In the genomic region with DNA sequence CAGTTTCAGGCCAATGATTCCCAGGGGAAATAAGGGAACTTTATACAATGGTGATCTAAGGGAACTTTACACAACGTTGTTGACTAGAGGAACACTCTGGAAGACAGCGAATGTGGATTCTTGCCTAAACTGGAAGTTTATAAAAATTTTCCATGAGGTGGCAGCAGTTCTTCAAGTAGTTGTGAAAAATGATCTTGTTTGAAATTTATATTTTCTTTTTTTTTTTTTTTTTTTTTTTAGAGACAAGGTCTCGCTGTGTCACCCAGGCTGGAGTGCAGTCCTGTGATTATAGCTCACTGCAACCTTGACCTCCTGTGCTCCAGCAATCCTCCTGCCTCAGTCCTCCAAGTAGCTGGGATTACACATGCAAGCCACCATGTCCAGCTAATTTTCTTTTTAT, we compare ENCODE assay signal across 9 cellular contexts. TPM values are rescaled to one million over a fixed set of nuclear protein-coding genes. Genes with fewer than 3 reads are reported as not detected.
DNase-seq lines count a peak whose midpoint lies in the region; ATAC-seq and TF ChIP-seq lines count a peak whose summit lies in the region.
"Had no signal": no experiment of that assay in that cellular context is flagged by ENCODE, and none has a peak within 500 bp of the region (broad histone marks: within the 10 kb centered on the region; RNA-seq: fewer than 3 reads in every experiment).

No MANE protein-coding gene starts in this region.

- H4K20me1 ChIP-seq in DOHH2 (ENCODE audit: control insufficient read depth, insufficient read depth, low read depth, low read length) = no peaks in the 10 kb centered on the region
- H4K20me1 ChIP-seq in OCI-LY3 (ENCODE audit: insufficient read depth, low read length) = no peaks in the 10 kb centered on the region

- H3K23ac ChIP-seq in trophoblast cell (ENCODE audit: low read length) = no peak overlapping the region

- H3K4me3 Mint-ChIP-seq in stimulated activated naive CD8-positive, alpha-beta T cell treated with anti-CD3 and anti-CD28 coated beads, Interleukin-15, amount 100 ng/mL, for 72 hours = no peak overlapping the region

- H3K9ac ChIP-seq in OCI-LY3 (ENCODE audit: low read length) (no peak overlapping the region), trophoblast cell (ENCODE audit: low read length) (no peak overlapping the region)

- no peaks in the 10 kb centered on the region; the same call in 1 of the 2 replicates for H3F3A ChIP-seq in DOHH2 (ENCODE audit: control insufficient read depth, insufficient read depth)

- no peak overlapping the region for H4K12ac ChIP-seq in trophoblast cell (ENCODE audit: low read depth, low read length)

- peak; percentile 91 for DNase-seq in fibroblast of gingiva (ENCODE audit: low read depth)
- peak; percentile 21 to 43 for DNase-seq in trophoblast cell
- no peak for DNase-seq in foreskin melanocyte
- DNase-seq in stimulated activated naive CD4-positive, alpha-beta T cell treated with Interleukin-2 at 50 U/mL for 16 hours (lab: John Stamatoyannopoulos, UW) = no peak
- DNase-seq in stimulated activated naive CD8-positive, alpha-beta T cell treated with anti-CD3 and anti-CD28 coated beads, Interleukin-15, amount 100 ng/mL, for 72 hours = no peak

- no peak overlapping the region for H3K27ac Mint-ChIP-seq in stimulated activated naive CD8-positive, alpha-beta T cell treated with anti-CD3 and anti-CD28 coated beads, Interleukin-15, amount 100 ng/mL, for 72 hours

- H3K9me3 ChIP-seq in DOHH2 (ENCODE audit: control insufficient read depth, insufficient read depth, low read length) = no peaks in the 10 kb centered on the region
- no peaks in the 10 kb centered on the region for H3K9me3 ChIP-seq in OCI-LY3 (ENCODE audit: insufficient read depth, low read length)
- peaks cover 2% of the 10 kb centered on the region for H3K9me3 ChIP-seq in trophoblast cell (ENCODE audit: insufficient read depth, low read depth, low read length)

- no peak for ATAC-seq in HG03108 (IDR thresholded peaks at IDR 0.05; ENCODE audit: unreplicated experiment)
- no peak for ATAC-seq in stimulated activated naive CD8-positive, alpha-beta T cell treated with anti-CD3 and anti-CD28 coated beads, Interleukin-15, amount 100 ng/mL, for 72 hours

- H4K91ac ChIP-seq in trophoblast cell (ENCODE audit: low read depth, low read length) = no peak overlapping the region

- no peak overlapping the region for H2BK5ac ChIP-seq in trophoblast cell (ENCODE audit: low read depth, low read length, poor library complexity)

- H3K9me3 Mint-ChIP-seq in stimulated activated naive CD8-positive, alpha-beta T cell treated with anti-CD3 and anti-CD28 coated beads, Interleukin-15, amount 100 ng/mL, for 72 hours = no peaks in the 10 kb centered on the region

- no peak overlapping the region for H4K8ac ChIP-seq in trophoblast cell (ENCODE audit: low read depth, low read length)

- H3K18ac ChIP-seq in trophoblast cell (ENCODE audit: low read length) = no peak overlapping the region

- no peaks in the 10 kb centered on the region for H3K79me1 ChIP-seq in trophoblast cell (ENCODE audit: low read length)

- no peak overlapping the region for H3K14ac ChIP-seq in trophoblast cell (ENCODE audit: low read length)

- H3K4me1 Mint-ChIP-seq in stimulated activated naive CD8-positive, alpha-beta T cell treated with anti-CD3 and anti-CD28 coated beads, Interleukin-15, amount 100 ng/mL, for 72 hours = peaks cover 12% of the 10 kb centered on the region

- H2AFZ ChIP-seq in OCI-LY3 (ENCODE audit: low read depth, low read length) (no peak overlapping the region), trophoblast cell (ENCODE audit: insufficient read depth, low read length, poor library complexity) (no peak overlapping the region)

- H3K27me3 ChIP-seq in DOHH2 (ENCODE audit: control insufficient read depth, low read length) (no peaks in the 10 kb centered on the region), OCI-LY3 (ENCODE audit: low read depth, low read length) (no peaks in the 10 kb centered on the region), trophoblast cell (ENCODE audit: insufficient read depth, low read length) (no peaks in the 10 kb centered on the region)

- no peak overlapping the region for H3K4ac ChIP-seq in trophoblast cell (ENCODE audit: low read depth, low read length)

- no peaks in the 10 kb centered on the region for H3K36me3 ChIP-seq in DOHH2 (ENCODE audit: control insufficient read depth, low read length)
- H3K36me3 ChIP-seq in OCI-LY3 (replicated peaks; ENCODE audit: low read depth, low read length) = no peaks in the 10 kb centered on the region
- no peaks in the 10 kb centered on the region for H3K36me3 ChIP-seq in trophoblast cell (ENCODE audit: control insufficient read depth in 1 of 2, insufficient read depth in 2 of 2, low read length in 2 of 2)

- H2AK5ac ChIP-seq in trophoblast cell (ENCODE audit: low read length) = no peak overlapping the region

- H2BK12ac ChIP-seq in trophoblast cell (ENCODE audit: low read length) = no peak overlapping the region

- no peaks in the 10 kb centered on the region for H3K27me3 Mint-ChIP-seq in stimulated activated naive CD8-positive, alpha-beta T cell treated with anti-CD3 and anti-CD28 coated beads, Interleukin-15, amount 100 ng/mL, for 72 hours

- H2BK120ac ChIP-seq in trophoblast cell (ENCODE audit: insufficient read depth, low read length, poor library complexity) = no peak overlapping the region

- H3K4me1 ChIP-seq in DOHH2 (ENCODE audit: control insufficient read depth, low read length) (peaks cover 10% of the 10 kb centered on the region), OCI-LY3 (ENCODE audit: low read length) (peaks cover 20% of the 10 kb centered on the region), trophoblast cell (ENCODE audit: control insufficient read depth in 1 of 2, insufficient read depth in 2 of 2, low read length in 2 of 2) (no peaks in the 10 kb centered on the region)

- TF ChIP-seq CTCF in DOHH2 (IDR thresholded peaks at IDR 0.05; ENCODE audit: low read depth, low read length, poor library complexity, severe bottlenecking) (peak; percentile 15), OCI-LY3 (IDR thresholded peaks at IDR 0.05; ENCODE audit: low read depth, low read length) (0 out of 2 replicates have a peak, but pooled peaks have one; percentile 12)

- no peaks in the 10 kb centered on the region for H3K79me2 ChIP-seq in DOHH2 (ENCODE audit: control insufficient read depth, low read length)
- no peaks in the 10 kb centered on the region for H3K79me2 ChIP-seq in OCI-LY3 (ENCODE audit: low read length)
- no peaks in the 10 kb centered on the region for H3K79me2 ChIP-seq in trophoblast cell (ENCODE audit: control insufficient read depth, insufficient read depth, low read length, poor library complexity)

- H3K4me3 ChIP-seq in DOHH2 (ENCODE audit: low read length) (no peak overlapping the region), OCI-LY3 (ENCODE audit: low read length) (no peak overlapping the region), trophoblast cell (ENCODE audit: low read depth, low read length) (no peak overlapping the region)
- H3K4me3 ChIP-seq: lung had no signal

- H3K27ac ChIP-seq in DOHH2 (ENCODE audit: low read depth, low read length) = no peak overlapping the region
- no peak overlapping the region for H3K27ac ChIP-seq in OCI-LY3 (ENCODE audit: low read length)
- no peak overlapping the region for H3K27ac ChIP-seq in trophoblast cell (ENCODE audit: low read depth, low read length)

- WGBS in trophoblast cell (ENCODE audit: extremely low coverage, insufficient coverage, insufficient read length) = no CpG with 5 or more reads among the region's 3 CpGs

- no peak overlapping the region for H3K4me2 ChIP-seq in DOHH2 (ENCODE audit: low read length)
- H3K4me2 ChIP-seq in OCI-LY3 (ENCODE audit: low read length) = no peak overlapping the region
- no peak overlapping the region for H3K4me2 ChIP-seq in trophoblast cell (ENCODE audit: low read length)

- H3K9me2 ChIP-seq in DOHH2 (replicated peaks; ENCODE audit: control insufficient read depth, low read length) = no peaks in the 10 kb centered on the region

RNA-seq across cellular contexts. Expression of a gene that starts 32.1 kb away (rescaled TPM):
- polyA plus RNA-seq in trophoblast cell (2013) = 172 and 177 TPM in 2 replicates

Comparison
In these comparisons a context has a peak if more than half of its experiments do, and no peak if none do; other contexts are left out.
1. DNase-seq: peak in fibroblast of gingiva (single experiment) and trophoblast cell (2 of 2); none in foreskin melanocyte (single experiment), stimulated activated naive CD4-positive, alpha-beta T cell treated with Interleukin-2 at 50 U/mL for 16 hours (single experiment) and stimulated activated naive CD8-positive, alpha-beta T cell treated with anti-CD3 and anti-CD28 coated beads, Interleukin-15, amount 100 ng/mL, for 72 hours (0 of 2).